In the genomic region with DNA sequence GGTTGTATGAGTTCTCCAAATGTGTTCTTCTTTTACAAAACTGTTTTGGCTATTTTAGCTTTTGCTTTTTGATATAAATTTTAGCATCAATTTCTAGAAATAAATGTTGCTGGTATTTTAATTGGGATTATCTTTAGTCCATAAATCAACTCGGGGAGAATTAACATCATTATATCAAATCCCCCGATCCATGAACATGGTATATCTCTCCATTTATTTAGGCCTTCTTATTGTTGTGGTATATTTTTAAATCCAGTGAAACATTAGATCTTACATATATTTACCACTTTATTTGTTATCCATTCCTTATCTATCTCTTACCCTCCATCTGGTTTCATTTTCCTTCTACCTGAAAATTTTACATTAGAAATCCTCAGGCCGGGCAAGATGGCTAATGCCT, we compare ENCODE assay signal across 26 cellular contexts.
"Had no signal": no experiment of that assay in that cellular context is flagged by ENCODE, and none has a peak within 500 bp of the region (broad histone marks: within the 10 kb centered on the region; RNA-seq: fewer than 3 reads in every experiment).

No MANE protein-coding gene starts in this region.

- H3K4me3 ChIP-seq: stomach, suprapubic skin, testis, thoracic aorta, thyroid gland, tibial artery, tibial nerve, transverse colon, upper lobe of left lung, upper lobe of right lung, uterus, vagina had no signal

- H3K4me1 ChIP-seq: stomach, suprapubic skin, thyroid gland, tibial artery, tibial nerve, upper lobe of left lung, upper lobe of right lung, uterus, vagina had no signal

- H3K27ac ChIP-seq: stomach, suprapubic skin, testis, thoracic aorta, thyroid gland, tibial artery, tibial nerve, transverse colon, upper lobe of left lung, upper lobe of right lung, uterus, vagina had no signal

- H3K36me3 ChIP-seq: stomach, suprapubic skin, thoracic aorta, thyroid gland, tibial artery, tibial nerve, transverse colon, upper lobe of left lung, upper lobe of right lung, uterus, vagina had no signal

- H3K27me3 ChIP-seq: stomach, suprapubic skin, testis, thyroid gland, tibial artery, tibial nerve, transverse colon, upper lobe of left lung, upper lobe of right lung, uterus, vagina had no signal

- ATAC-seq: stimulated activated effector memory CD8-positive, alpha-beta T cell treated with anti-CD3 and anti-CD28 coated beads, Interleukin-12 subunit alpha, Interleukin-12 subunit beta, amount 100 ng/mL, for 72 hours; stimulated activated memory B cell treated with anti-CD40 and anti-IgM and Interleukin-4, amounts not matched to agents 10 μg/mL and 1 μg/mL and 100 μg/mL, for 72 hours; stimulated activated naive B cell treated with anti-CD40 and anti-IgM and Interleukin-4, amounts not matched to agents 10 μg/mL and 1 μg/mL and 100 μg/mL, for 72 hours; stimulated activated naive CD8-positive, alpha-beta T cell treated with anti-CD3 and anti-CD28 coated beads, Interleukin-15, amount 100 ng/mL, for 72 hours; stimulated activated naive CD8-positive, alpha-beta T cell treated with anti-CD3 and anti-CD28 coated beads, Interleukin-15, Interleukin-2, amounts not matched to agents 100 U/mL and 50 U/mL, for 24 hours; upper lobe of right lung had no signal

- DNase-seq: stimulated activated CD4-positive, alpha-beta T cell treated with anti-CD3 and anti-CD28 coated beads, Interleukin-2, amount 100 ng/mL, for 48 hours; stimulated activated CD4-positive, alpha-beta T cell treated with anti-CD3 and anti-CD28 coated beads, Interleukin-4, amount 100 ng/mL, for 1 hour; stimulated activated CD4-positive, alpha-beta T cell treated with anti-CD3 and anti-CD28 coated beads, Interleukin-4, amount 100 ng/mL, for 24 hours; stimulated activated CD4-positive, alpha-beta T cell treated with anti-CD3 and anti-CD28 coated beads, Interleukin-4, amount 100 ng/mL, for 4 hours; stimulated activated CD8-positive, alpha-beta memory T cell treated with anti-CD3 and anti-CD28 coated beads, Interleukin-4, amount 100 ng/mL, for 48 hours; stimulated activated naive B cell treated with anti-CD40 and anti-IgM and Interleukin-4, amounts not matched to agents 10 μg/mL and 1 μg/mL and 100 μg/mL, for 72 hours; stimulated activated naive CD4-positive, alpha-beta T cell; stimulated activated naive CD4-positive, alpha-beta T cell treated with Interleukin-2 at 50 U/mL for 16 hours; stimulated activated naive CD8-positive, alpha-beta T cell treated with anti-CD3 and anti-CD28 coated beads, Interleukin-15, amount 100 ng/mL, for 72 hours; stimulated activated naive CD8-positive, alpha-beta T cell treated with anti-CD3 and anti-CD28 coated beads, Interleukin-15, Interleukin-2, amounts not matched to agents 100 U/mL and 50 U/mL, for 24 hours; stomach; substantia nigra; testis; thyroid gland; tibial artery; transverse colon; trophoblast cell; upper lobe of left lung; upper lobe of right lung; uterus had no signal

- H3K9me3 ChIP-seq: stomach, suprapubic skin, testis, thoracic aorta, thyroid gland, upper lobe of left lung, upper lobe of right lung, uterus, vagina had no signal
